Comparison of ENCODE assay signal across 2 cellular contexts in genomic region chr2:46161329-46161728, GRCh38.
TF ChIP-seq lines count a peak whose summit lies in the region.

No MANE protein-coding gene starts in this region.

TF ChIP-seq in A549, 52 proteins besides CTCF, POLR2A, EP300 and RAD21:
- no peak for TF ChIP-seq MAFK (IDR thresholded peaks at IDR 0.05; ENCODE audit: partially characterized antibody)
- TF ChIP-seq NPAS2 (CRISPR knock-in tag; IDR thresholded peaks at IDR 0.05; ENCODE audit: borderline replicate concordance), result no peak

TF ChIP-seq in GM12878, 131 proteins besides CTCF, POLR2A, EP300 and RAD21:
- TF ChIP-seq CHD4 (IDR thresholded peaks at IDR 0.05) (no peak), EED (IDR thresholded peaks at IDR 0.05; ENCODE audit: low read depth) (no peak), RELB (IDR thresholded peaks at IDR 0.05; ENCODE audit: low read depth) (no peak), BCLAF1 (IDR thresholded peaks at IDR 0.05) (no peak), IKZF2 (IDR thresholded peaks at IDR 0.05) (no peak), SP1 (IDR thresholded peaks at IDR 0.05; ENCODE audit: low read depth, low read length) (no peak), ZZZ3 (IDR thresholded peaks at IDR 0.05; ENCODE audit: control insufficient read depth, insufficient read length, low read depth) (no peak), EGR1 (IDR thresholded peaks at IDR 0.05; ENCODE audit: borderline replicate concordance in 1 of 2, low read depth in 2 of 2, low read length in 2 of 2) (no peak)
